In genomic region chr19:32824136-32824835, GRCh38 we compare ENCODE assay signal across 3 cellular contexts.
TF ChIP-seq lines count a peak whose summit lies in the region.

No MANE protein-coding gene starts in this region.

TF ChIP-seq in A549, 52 proteins besides CTCF, POLR2A, EP300 and RAD21:
- TF ChIP-seq GATA3 (IDR thresholded peaks at IDR 0.05; ENCODE audit: borderline replicate concordance) (no peak), FOSL2 (IDR thresholded peaks at IDR 0.05) (no peak), FOSL2 (CRISPR knock-in tag; IDR thresholded peaks at IDR 0.05) (no peak), MYC (IDR thresholded peaks at IDR 0.05; ENCODE audit: borderline replicate concordance, low read length) (no peak), TFCP2L1 (CRISPR knock-in tag; IDR thresholded peaks at IDR 0.05) (no peak), MAZ (IDR thresholded peaks at IDR 0.05; ENCODE audit: borderline replicate concordance, low read depth, low read length) (no peak)

TF ChIP-seq in IMR-90, 13 proteins besides CTCF, POLR2A, EP300 and RAD21:
- TF ChIP-seq USF2 (IDR thresholded peaks at IDR 0.05; ENCODE audit: low read depth, low read length), result no peak
- no peak for TF ChIP-seq BHLHE40 (IDR thresholded peaks at IDR 0.05; ENCODE audit: low read depth, low read length)
- TF ChIP-seq ELK1 (IDR thresholded peaks at IDR 0.05; ENCODE audit: borderline replicate concordance, low read depth, low read length), result no peak
- no peak for TF ChIP-seq MXI1 (IDR thresholded peaks at IDR 0.05; ENCODE audit: borderline replicate concordance, low read depth, low read length)

TF ChIP-seq in K562, 482 proteins besides CTCF, POLR2A, EP300 and RAD21:
- no peak for TF ChIP-seq AFF4 (CRISPR knock-in tag; IDR thresholded peaks at IDR 0.05)
- TF ChIP-seq E2F1 (CRISPR knock-in tag; IDR thresholded peaks at IDR 0.05), result no peak
- no peak for TF ChIP-seq SAP30 (IDR thresholded peaks at IDR 0.05; ENCODE audit: borderline replicate concordance, insufficient read depth, low read depth, low read length, poor library complexity, severe bottlenecking)
- no peak for TF ChIP-seq ZNF197 (CRISPR knock-in tag; IDR thresholded peaks at IDR 0.05; ENCODE audit: low read depth)
- 0 out of 2 replicates have a peak, but pooled peaks have one; percentile 8 for TF ChIP-seq L3MBTL2 (IDR thresholded peaks at IDR 0.05)
